Comparison of ENCODE assay signal across 16 cellular contexts in the genomic region with DNA sequence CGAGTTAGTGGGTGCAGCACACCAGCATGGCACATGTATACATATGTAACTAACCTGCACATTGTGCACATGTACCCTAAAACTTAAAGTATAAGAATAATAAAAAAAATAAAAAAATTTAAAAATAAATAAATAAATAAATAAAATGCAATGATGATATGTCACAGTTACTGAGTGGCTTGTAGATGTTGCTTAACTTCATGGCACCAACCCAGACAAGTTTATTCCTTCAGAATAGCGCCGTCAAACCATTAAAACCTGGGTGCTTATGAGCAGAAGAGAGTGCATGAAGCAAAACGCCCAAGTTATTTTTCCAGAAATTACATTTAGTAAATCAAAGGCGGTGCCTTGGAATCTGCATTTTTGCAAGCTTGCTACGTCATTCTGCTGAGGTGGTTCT.
"Had no signal": no experiment of that assay in that cellular context is flagged by ENCODE, and none has a peak within 500 bp of the region (broad histone marks: within the 10 kb centered on the region; RNA-seq: fewer than 3 reads in every experiment).

No MANE protein-coding gene starts in this region.

- H3K9me3 ChIP-seq: body of pancreas had no signal

- H3K27me3 ChIP-seq: body of pancreas, cardiac muscle cell had no signal

- H3K4me3 ChIP-seq: body of pancreas, cardiac muscle cell, lung had no signal

- H3K27ac ChIP-seq: body of pancreas, cardiac muscle cell, VCaP had no signal

- DNase-seq: activated CD4-positive, alpha-beta memory T cell treated with anti-CD3 and anti-CD28 coated beads, Interleukin-2, amount 10 ng/mL, durations not matched to agents 7 days and 5 days; activated CD4-positive, alpha-beta T cell treated with anti-CD3 and anti-CD28 coated beads, Interleukin-2, amount 10 ng/mL, durations not matched to agents 24 days and 14 days; activated effector memory CD4-positive, alpha-beta T cell treated with anti-CD3 and anti-CD28 coated beads, Interleukin-2, amount 50 U/mL, for 16 hours; activated naive CD4-positive, alpha-beta T cell treated with anti-CD3 and anti-CD28 coated beads, Interleukin-2, amount 10 ng/mL, durations not matched to agents 7 days and 5 days; amygdala; body of pancreas; effector CD4-positive, alpha-beta T cell; hippocampal formation; natural killer cell; stimulated activated CD4-positive, alpha-beta T cell treated with anti-CD3 and anti-CD28 coated beads, Interleukin-12 subunit alpha, Interleukin-12 subunit beta, amount 100 ng/mL, for 4 hours; stimulated activated CD4-positive, alpha-beta T cell treated with anti-CD3 and anti-CD28 coated beads, Interleukin-1b, Interleukin-23, amount 100 ng/mL, for 48 hours; T-cell had no signal

- ATAC-seq: activated CD4-positive, CD25-positive, alpha-beta regulatory T cell treated with anti-CD3 and anti-CD28 coated beads, Interleukin-2, amount 50 U/mL, for 24 hours; natural killer cell; T-cell had no signal

- H3K36me3 ChIP-seq: cardiac muscle cell had no signal
